16 cellular contexts compared by ENCODE assay signal in genomic region chr6:164097056-164097455, GRCh38.
"Had no signal": no experiment of that assay in that cellular context is flagged by ENCODE, and none has a peak within 500 bp of the region (broad histone marks: within the 10 kb centered on the region; RNA-seq: fewer than 3 reads in every experiment).

No MANE protein-coding gene starts in this region.

- H3K9ac ChIP-seq: SK-N-SH had no signal

- H3K4me1 ChIP-seq: sigmoid colon, tibial artery had no signal

- H3K9me3 ChIP-seq: sigmoid colon, SK-N-SH, tibial artery had no signal

- H3K36me3 ChIP-seq: sigmoid colon, tibial artery had no signal

- H3K27me3 ChIP-seq: sigmoid colon, tibial artery had no signal

- H3K27ac ChIP-seq: coronary artery, tibial artery had no signal

- H3K4me2 ChIP-seq: SK-N-SH had no signal

- DNase-seq: activated CD4-positive, alpha-beta T cell treated with anti-CD3 and anti-CD28 coated beads, Interleukin-2, amount 50 U/mL, for 48 hours; activated CD4-positive, CD25-positive, alpha-beta regulatory T cell treated with anti-CD3 and anti-CD28 coated beads, Interleukin-2, amount 50 U/mL, for 72 hours; activated naive CD4-positive, alpha-beta T cell treated with anti-CD3 and anti-CD28 coated beads, Interleukin-2, amount 10 ng/mL, durations not matched to agents 7 days and 5 days; central memory CD4-positive, alpha-beta T cell; effector CD4-positive, alpha-beta T cell; foreskin melanocyte; nephron progenitor cell; SHP77; sigmoid colon; SK-N-SH; stimulated activated CD4-positive, alpha-beta T cell treated with anti-CD3 and anti-CD28 coated beads, Interleukin-2, amount 100 ng/mL, for 48 hours; T-cell; T-helper 9 cell; tibial artery had no signal

- ATAC-seq: stimulated activated memory B cell treated with anti-CD40 and anti-IgM and Interleukin-4, amounts not matched to agents 10 μg/mL and 1 μg/mL and 100 μg/mL, for 72 hours; T-cell had no signal

- H3K4me3 ChIP-seq: coronary artery, sigmoid colon, tibial artery had no signal
